1 cellular context compared by ENCODE assay signal in genomic region chr4:173091362-173091761, GRCh38.
TF ChIP-seq lines count a peak whose summit lies in the region.

No MANE protein-coding gene starts in this region.

TF ChIP-seq in K562, 482 proteins besides CTCF, POLR2A, EP300 and RAD21:
- no peak for TF ChIP-seq FOXA1 (IDR thresholded peaks at IDR 0.05; ENCODE audit: borderline replicate concordance)
- no peak for TF ChIP-seq ZNF354B (CRISPR knock-in tag; IDR thresholded peaks at IDR 0.05)
- TF ChIP-seq POLR3G (IDR thresholded peaks at IDR 0.05; ENCODE audit: extremely low read depth, insufficient read length, insufficient replicate concordance), result no peak
- peak; percentile 90 for TF ChIP-seq NFIC (IDR thresholded peaks at IDR 0.05)
- TF ChIP-seq TBP (optimal IDR thresholded peaks at IDR 0.05; ENCODE audit: low read depth, low read length), result no peak
- TF ChIP-seq KLF16 (IDR thresholded peaks at IDR 0.05), result no peak
- no peak for TF ChIP-seq MYNN (IDR thresholded peaks at IDR 0.05)
- no peak for TF ChIP-seq MYNN (CRISPR knock-in tag; IDR thresholded peaks at IDR 0.05)
- no peak for TF ChIP-seq KLF13 (tag; IDR thresholded peaks at IDR 0.05; ENCODE audit: borderline replicate concordance, low read depth)
- TF ChIP-seq CC2D1A (IDR thresholded peaks at IDR 0.05), result no peak
- no peak for TF ChIP-seq KDM5B (IDR thresholded peaks at IDR 0.05; ENCODE audit: insufficient replicate concordance, low read depth, low read length)
- no peak for TF ChIP-seq SIX5 (IDR thresholded peaks at IDR 0.05; ENCODE audit: borderline replicate concordance in 1 of 2, insufficient read depth in 1 of 2, low read depth in 1 of 2, low read length in 2 of 2)
- TF ChIP-seq, protein P1, sequence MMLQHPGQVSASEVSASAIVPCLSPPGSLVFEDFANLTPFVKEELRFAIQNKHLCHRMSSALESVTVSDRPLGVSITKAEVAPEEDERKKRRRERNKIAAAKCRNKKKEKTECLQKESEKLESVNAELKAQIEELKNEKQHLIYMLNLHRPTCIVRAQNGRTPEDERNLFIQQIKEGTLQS (IDR thresholded peaks at IDR 0.05), result no peak
- TF ChIP-seq, protein P1 (CRISPR knock-in tag; conservative IDR thresholded peaks at IDR 0.05), result no peak
- no peak for TF ChIP-seq C11orf30 (IDR thresholded peaks at IDR 0.05; ENCODE audit: low read depth)
- peak; percentile 44; the same call in 1 of the 2 replicates for TF ChIP-seq CBFA2T3 (IDR thresholded peaks at IDR 0.05)
- peak; percentile 69 for TF ChIP-seq ZBTB40 (IDR thresholded peaks at IDR 0.05)
- TF ChIP-seq ZBTB40 (CRISPR knock-in tag; IDR thresholded peaks at IDR 0.05), result no peak
- no peak for TF ChIP-seq U2AF2 (optimal IDR thresholded peaks at IDR 0.05; ENCODE audit: low read depth, low read length)
- no peak for TF ChIP-seq NFRKB (IDR thresholded peaks at IDR 0.05; ENCODE audit: low read depth)
- TF ChIP-seq VEZF1 (CRISPR knock-in tag; IDR thresholded peaks at IDR 0.05), result peak; percentile 16; the same call in 1 of the 2 replicates
- peak; percentile 43 for TF ChIP-seq CBFA2T2 (conservative IDR thresholded peaks at IDR 0.05)
- no peak for TF ChIP-seq NBN (IDR thresholded peaks at IDR 0.05; ENCODE audit: low read depth)
- no peak for TF ChIP-seq ZNF589 (CRISPR knock-in tag; IDR thresholded peaks at IDR 0.05; ENCODE audit: low read depth)
